ENCODE assay signal across 8 cellular contexts in genomic region chrX:132219343-132219768, GRCh38. TPM values are rescaled to one million over a fixed set of nuclear protein-coding genes. Genes with fewer than 3 reads are reported as not detected.
A peak's percentile ranks its signal among the peaks of the same experiment; 100 is the strongest.
DNase-seq lines count a peak whose midpoint lies in the region; ATAC-seq and TF ChIP-seq lines count a peak whose summit lies in the region.

TSS of gene RAP2C (minus strand) at chrX:132219447. CDS start at chrX:132217268, 2,179 bp downstream.

- in situ Hi-C loops in GM13977 (cut with MboI; ENCODE audit: low pct_unique_long_range_greater_than_20kb, low sequenced_read_pairs, unreplicated experiment), result no loop called here

- H3K36me3 ChIP-seq in ascending aorta, result no peaks in the 10 kb centered on the region

- peak; percentile 68 for ATAC-seq in HG02798 (IDR thresholded peaks at IDR 0.05; ENCODE audit: poor library complexity, unreplicated experiment)
- ATAC-seq in right cardiac atrium, result peak; percentile 84 to 90

- H3K9me3 ChIP-seq in ascending aorta (no peaks in the 10 kb centered on the region), right cardiac atrium (ENCODE audit: control insufficient read depth, low read length) (no peaks in the 10 kb centered on the region)

- peak within 1 kb of the TSS; percentile 91 to 96 for H3K27ac ChIP-seq in ascending aorta
- peak within 1 kb of the TSS; percentile 99 for H3K27ac ChIP-seq in right cardiac atrium (ENCODE audit: low read length)

- peak within 1 kb of the TSS; percentile 53 to 69 for H3K4me3 ChIP-seq in ascending aorta
- peak within 1 kb of the TSS; percentile 98 for H3K4me3 ChIP-seq in right cardiac atrium (ENCODE audit: low read length)

- peak; percentile 65 for DNase-seq in GM13977 (ENCODE audit: low spot score)
- peak; percentile 1 for DNase-seq in NCI-H128 (lab: John Stamatoyannopoulos, UW; ENCODE audit: unreplicated experiment)
- peak; percentile 33 to 84 for DNase-seq in ascending aorta (ENCODE audit: low spot score in 2 of 2)
- peak; percentile 72 to 90 (median 87) for DNase-seq in right cardiac atrium
- DNase-seq in pulmonary artery endothelial cell (ENCODE audit: low read depth, low spot score), result peak; percentile 15
- DNase-seq in cerebellar nuclear complex (lab: John Stamatoyannopoulos, UW), result no peak

- peaks cover 0 to 6% of the 10 kb centered on the region in 2 donors for H3K4me1 ChIP-seq in ascending aorta
- no peaks in the 10 kb centered on the region for H3K4me1 ChIP-seq in right cardiac atrium (ENCODE audit: control insufficient read depth, insufficient read depth, low read length)

- 1% methylated on average over 6 of the region's 6 CpGs for WGBS in right cardiac atrium

- H3K27me3 ChIP-seq in ascending aorta, result no peaks in the 10 kb centered on the region
- H3K27me3 ChIP-seq in right cardiac atrium (ENCODE audit: control insufficient read depth, insufficient read depth), result no peaks in the 10 kb centered on the region

- intact Hi-C loops in T-helper 1 cell treated with Interleukin-12 subunit alpha and Interleukin-12 subunit beta and Interleukin-4 antibody, amounts not matched to agents 30 ng/mL and 1 ng/mL, for 36 hours (cut with micrococcal nuclease), result loop anchor here (1.0 to 10.0 kb wide), 10 partner anchors 127 to 1885 kb away; partner anchors contain the start of genes SLC25A14 and STK26
- intact Hi-C loops in ascending aorta (cut with DNase I), result loop anchor here (2.0 to 10.0 kb wide), 5 partner anchors 127 to 1317 kb away; partner anchors contain the start of genes ENOX2, MBNL3 and STK26
- intact Hi-C loops in right cardiac atrium (cut with DNase I), result loop anchor here in 1 of 4 donors (10.0 kb wide), 1 partner anchor 125 kb away; no protein-coding TSS in a partner anchor

- TF ChIP-seq CTCF in GM13977 (IDR thresholded peaks at IDR 0.05; ENCODE audit: extremely low read depth, insufficient read depth, missing control alignments) (peak; percentile 66), ascending aorta (IDR thresholded peaks at IDR 0.05) (peak; percentile 38 to 59 (median 51))

RNA-seq across cellular contexts. Expression of gene RAP2C, which starts in this region (rescaled TPM):
- total RNA-seq in T-helper 1 cell treated with Interleukin-12 subunit alpha and Interleukin-12 subunit beta and Interleukin-4 antibody, amounts not matched to agents 30 ng/mL and 1 ng/mL, for 36 hours, result 36.1 and 37.1 TPM in 2 replicates
- 3.4 TPM for total RNA-seq in ascending aorta
- 10 to 100 TPM; 18.1 to 25.0 (median 20.9) TPM for total RNA-seq in right cardiac atrium
- 9.8 TPM for polyA plus RNA-seq in right cardiac atrium
- total RNA-seq in pulmonary artery endothelial cell, result 15.5 and 20.7 TPM in 2 replicates

Comparison
In these comparisons a context has a peak if more than half of its experiments do, and no peak if none do; other contexts are left out.
1. DNase-seq: peak in GM13977 (single experiment), NCI-H128 (single experiment), ascending aorta (2 of 2), right cardiac atrium (3 of 3) and pulmonary artery endothelial cell (single experiment); none in cerebellar nuclear complex (0 of 2).